Comparison of ENCODE assay signal across 8 cellular contexts in the genomic region with DNA sequence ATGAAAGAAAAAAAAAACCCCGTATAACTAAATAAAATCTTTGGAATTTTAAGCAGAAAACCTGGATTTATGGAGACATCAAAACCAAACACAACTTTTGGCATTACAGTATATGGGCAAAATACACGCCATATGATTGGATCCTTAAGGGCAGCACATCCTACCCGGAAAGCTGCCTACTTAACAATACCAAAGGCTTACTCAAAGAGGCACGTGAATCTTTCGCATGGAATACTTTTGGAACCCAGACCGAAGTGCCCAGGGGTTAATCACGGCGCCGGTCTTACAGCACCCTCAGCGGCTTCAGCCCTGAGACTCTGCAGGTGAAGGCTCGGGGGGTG. TPM values are rescaled to one million over a fixed set of nuclear protein-coding genes. Genes with fewer than 3 reads are reported as not detected.
DNase-seq lines count a peak whose midpoint lies in the region; ATAC-seq and TF ChIP-seq lines count a peak whose summit lies in the region.

No MANE protein-coding gene starts in this region.

- peaks cover 6% of the 10 kb centered on the region for H3K4me1 Mint-ChIP-seq in stimulated activated effector memory CD8-positive, alpha-beta T cell treated with anti-CD3 and anti-CD28 coated beads, Interleukin-12 subunit alpha, Interleukin-12 subunit beta, amount 100 ng/mL, for 72 hours

- no peaks in the 10 kb centered on the region for H3K36me3 Mint-ChIP-seq in stimulated activated effector memory CD8-positive, alpha-beta T cell treated with anti-CD3 and anti-CD28 coated beads, Interleukin-12 subunit alpha, Interleukin-12 subunit beta, amount 100 ng/mL, for 72 hours

- no peaks in the 10 kb centered on the region for H3K27me3 ChIP-seq in adrenal gland
- H3K27me3 ChIP-seq in iPS-18a (ENCODE audit: control insufficient read depth, insufficient read depth, low read length), result no peaks in the 10 kb centered on the region

- DNase-seq in A172 (ENCODE audit: low spot score), result peak; percentile 30
- DNase-seq in adrenal gland, result peak in 1 of 7 donors; percentile 26
- DNase-seq in stimulated activated effector memory CD8-positive, alpha-beta T cell treated with anti-CD3 and anti-CD28 coated beads, Interleukin-12 subunit alpha, Interleukin-12 subunit beta, amount 100 ng/mL, for 72 hours (ENCODE audit: low spot score in 2 of 2), result no peak
- no peak for DNase-seq in NCI-H774 (lab: John Stamatoyannopoulos, UW)
- DNase-seq in stimulated activated CD4-positive, alpha-beta T cell treated with anti-CD3 and anti-CD28 coated beads, Interleukin-4, amount 100 ng/mL, for 1 hour, result no peak

- H3K27ac ChIP-seq in adrenal gland (peak overlapping the region in 2 of 5 donors; percentile 44 to 72), iPS-18a (ENCODE audit: low read length) (peak overlapping the region; percentile 83)

- no peak overlapping the region for H3K27ac Mint-ChIP-seq in stimulated activated effector memory CD8-positive, alpha-beta T cell treated with anti-CD3 and anti-CD28 coated beads, Interleukin-12 subunit alpha, Interleukin-12 subunit beta, amount 100 ng/mL, for 72 hours

- H3K9me3 Mint-ChIP-seq in stimulated activated effector memory CD8-positive, alpha-beta T cell treated with anti-CD3 and anti-CD28 coated beads, Interleukin-12 subunit alpha, Interleukin-12 subunit beta, amount 100 ng/mL, for 72 hours, result no peaks in the 10 kb centered on the region

- H3K4me1 ChIP-seq in adrenal gland (replicated peaks in 1 of 2) (peaks cover 4 to 12% of the 10 kb centered on the region in 2 donors), iPS-18a (ENCODE audit: control insufficient read depth, low read depth, low read length) (peaks cover 38% of the 10 kb centered on the region)

- H3K4me3 Mint-ChIP-seq in stimulated activated effector memory CD8-positive, alpha-beta T cell treated with anti-CD3 and anti-CD28 coated beads, Interleukin-12 subunit alpha, Interleukin-12 subunit beta, amount 100 ng/mL, for 72 hours, result peak overlapping the region; percentile 69

- H3K36me3 ChIP-seq in adrenal gland (replicated peaks in 1 of 2) (no peaks in the 10 kb centered on the region), iPS-18a (ENCODE audit: control insufficient read depth, low read depth, low read length) (peaks cover 5% of the 10 kb centered on the region)

- H3K9ac ChIP-seq in iPS-18a (ENCODE audit: low read length), result peak overlapping the region; percentile 91

- peak; percentile 43 for ATAC-seq in GM18867 (IDR thresholded peaks at IDR 0.05; ENCODE audit: unreplicated experiment)
- ATAC-seq in HG03558 (IDR thresholded peaks at IDR 0.05; ENCODE audit: extremely low read depth, unreplicated experiment), result peak; percentile 48
- peak; percentile 27 for ATAC-seq in stimulated activated effector memory CD8-positive, alpha-beta T cell treated with anti-CD3 and anti-CD28 coated beads, Interleukin-12 subunit alpha, Interleukin-12 subunit beta, amount 100 ng/mL, for 72 hours

- intact Hi-C loops in adrenal gland (cut with DNase I), result loop anchor here in 1 of 2 donors (10.0 kb wide), 1 partner anchor 48 kb away; a partner anchor contains a TSS

- 3 to 6% (median 4%) methylated on average over 8 to 11 of the region's 11 CpGs for WGBS in adrenal gland, 4 donors

- TF ChIP-seq POLR2A in adrenal gland (IDR thresholded peaks at IDR 0.05), result no peak

- H3K9me3 ChIP-seq in adrenal gland (replicated peaks in 1 of 3), result no peaks in the 10 kb centered on the region
- no peaks in the 10 kb centered on the region for H3K9me3 ChIP-seq in iPS-18a (ENCODE audit: control insufficient read depth, low read depth, low read length)

- TF ChIP-seq CTCF in adrenal gland (IDR thresholded peaks at IDR 0.05), result no peak

- H3K4me3 ChIP-seq in adrenal gland (peak overlapping the region; percentile 5 to 73 (median 53)), iPS-18a (ENCODE audit: low read length) (peak overlapping the region; percentile 92)

RNA-seq across cellular contexts. Expression of a gene that starts 0.4 kb away (rescaled TPM):
- total RNA-seq in A172 (2014; rRNA removed; shearing (Covaris generic)), result 7.0 and 9.2 TPM in 2 replicates
- 1 to 10 TPM in 6 of 8 donors, under 1 TPM in 2; 0.18 to 3.7 (median 1.7) TPM for total RNA-seq in adrenal gland
- 1 to 10 TPM in 1 of 3 donors, under 1 TPM in 2; 0.37 to 2.5 (median 0.40) TPM for polyA plus RNA-seq in adrenal gland

RNA-seq across cellular contexts. Expression of a gene that starts 49.0 kb away (rescaled TPM):
- 73.5 and 91.3 TPM in 2 replicates for total RNA-seq in A172 (2014; rRNA removed; shearing (Covaris generic))
- 100 to 1,000 TPM in 2 of 8 donors, 10 to 100 TPM in 6; 56.0 to 140 (median 92.0) TPM for total RNA-seq in adrenal gland
- polyA plus RNA-seq in adrenal gland, result 100 to 1,000 TPM in 1 of 3 donors, 10 to 100 TPM in 2; 29.2 to 314 (median 31.6) TPM
